ENCODE assay signal across 10 cellular contexts in genomic region chr4:121272526-121272925, GRCh38.
DNase-seq lines count a peak whose midpoint lies in the region; ATAC-seq, FAIRE-seq and TF ChIP-seq lines count a peak whose summit lies in the region.
"Had no signal": no experiment of that assay in that cellular context is flagged by ENCODE, and none has a peak within 500 bp of the region (broad histone marks: within the 10 kb centered on the region; RNA-seq: fewer than 3 reads in every experiment).

No MANE protein-coding gene starts in this region.

- in situ Hi-C loops in K562 (cut with MboI) = no loop called here

- FAIRE-seq in K562 (lab: Jason Lieb, UNC) = no peak

- intact Hi-C loops in K562 (cut with micrococcal nuclease) = no loop called here
- intact Hi-C loops in cardiac septum (cut with DNase I) = loop anchor here (10.0 kb wide), 1 partner anchor 142 kb away; no protein-coding TSS in a partner anchor

- H3K79me2 ChIP-seq in K562 (ENCODE audit: control insufficient read depth, insufficient read depth, low read length) = no peaks in the 10 kb centered on the region

- H3K36me3 ChIP-seq in K562 (ENCODE audit: control insufficient read depth, insufficient read depth, low read length) (no peaks in the 10 kb centered on the region), MG63 (no peaks in the 10 kb centered on the region)

- no peak overlapping the region for H3K4me3 ChIP-seq in K562
- H3K4me3 ChIP-seq in MG63 = no peak overlapping the region

- no peaks in the 10 kb centered on the region for H4K20me1 ChIP-seq in K562 (replicated peaks; ENCODE audit: control insufficient read depth, insufficient read depth, low read length)

- H3K27me3 ChIP-seq in K562 (ENCODE audit: control insufficient read depth in 2 of 2, insufficient read depth in 2 of 2, low read length in 2 of 2) (no peaks in the 10 kb centered on the region), MG63 (no peaks in the 10 kb centered on the region)

- H3K9me3 ChIP-seq in K562 (replicated peaks; ENCODE audit: control insufficient read depth, insufficient read depth, low read depth, low read length) (no peaks in the 10 kb centered on the region), MG63 (no peaks in the 10 kb centered on the region)

- TF ChIP-seq EP300 in K562 (IDR thresholded peaks at IDR 0.05; ENCODE audit: low read length) = no peak

- no peak for TF ChIP-seq POLR2A in K562 (conservative IDR thresholded peaks at IDR 0.05)

- no peak overlapping the region for H3K4me2 ChIP-seq in K562 (ENCODE audit: insufficient read depth, low read length)

- H3K9me1 ChIP-seq in K562 (ENCODE audit: control insufficient read depth, insufficient read depth, low read length) = no peaks in the 10 kb centered on the region

- WGBS in K562 (ENCODE audit: insufficient coverage, low coverage, missing lambda C conversion rate) = 0% methylated on average over 2 of the region's 2 CpGs

- TF ChIP-seq CTCF in GM20000 (IDR thresholded peaks at IDR 0.05; ENCODE audit: extremely low read depth, missing control alignments) (no peak), K562 (IDR thresholded peaks at IDR 0.05 in 2 of 3, conservative IDR thresholded peaks at IDR 0.05 in 1 of 3; ENCODE audit: insufficient read depth in 2 of 3, low read depth in 1 of 3, low read length in 3 of 3) (no peak)

- CTCF ChIA-PET in K562 (lab: Yijun Ruan, JAX; ENCODE audit: low intra/inter-chr PET ratio) = no interaction called here

- peak; percentile 34 for DNase-seq in Daoy (ENCODE audit: low read depth)
- peak; percentile 9 for DNase-seq in GM20000 (ENCODE audit: low spot score)
- DNase-seq in K562 (ENCODE audit: extremely low read depth in 1 of 4, low spot score in 3 of 4) = peak in 2 of 4 experiments; percentile 9 to 11
- no peak for DNase-seq in MG63
- no peak for DNase-seq in cardiac septum (ENCODE audit: low spot score)
- DNase-seq in NCI-H1930 (lab: John Stamatoyannopoulos, UW) = no peak
- DNase-seq in stimulated activated CD4-positive, alpha-beta T cell treated with anti-CD3 and anti-CD28 coated beads, Interleukin-2, amount 100 ng/mL, for 48 hours = no peak
- DNase-seq: activated CD8-positive, alpha-beta memory T cell treated with anti-CD3 and anti-CD28 coated beads for 24 hours; foreskin melanocyte had no signal

- no peak overlapping the region for H3K9ac ChIP-seq in K562 (ENCODE audit: insufficient read depth in 1 of 2, low read depth in 2 of 2, low read length in 2 of 2)

- H2AFZ ChIP-seq in K562 (ENCODE audit: low read depth, low read length) = no peak overlapping the region

- no peak overlapping the region for H3K27ac ChIP-seq in K562 (ENCODE audit: extremely low read depth, low read depth, low read length)

- TF ChIP-seq RAD21 in K562 (CRISPR knock-in tag; conservative IDR thresholded peaks at IDR 0.05 in 1 of 2, IDR thresholded peaks at IDR 0.05 in 1 of 2) = no peak

- H3K4me1 ChIP-seq in K562 (replicated peaks in 1 of 2; ENCODE audit: control insufficient read depth in 2 of 2, insufficient read depth in 2 of 2, low read length in 2 of 2) = no peaks in the 10 kb centered on the region

- POLR2A ChIA-PET in K562 (lab: Yijun Ruan, JAX) = no interaction called here

- peak; percentile 71 for ATAC-seq in HG03139 (IDR thresholded peaks at IDR 0.05; ENCODE audit: unreplicated experiment)
- ATAC-seq in K562 = peak; percentile 25; the same call in 1 of the 3 replicates

- BruUV-seq in K562 (replicated peaks; lab: Mats Ljungman, UMichigan) = no TSS peak

TF ChIP-seq in K562, 482 proteins besides CTCF, POLR2A, EP300 and RAD21:
- TF ChIP-seq ATF3 (IDR thresholded peaks at IDR 0.05) = peak; percentile 69
- TF ChIP-seq ATF3 (CRISPR knock-in tag; conservative IDR thresholded peaks at IDR 0.05) = no peak
- TF ChIP-seq MAFK (IDR thresholded peaks at IDR 0.05; ENCODE audit: low read length) = peak; percentile 87
- TF ChIP-seq THRAP3 (IDR thresholded peaks at IDR 0.05; ENCODE audit: borderline replicate concordance) = no peak
- TF ChIP-seq MAFG (tag; conservative IDR thresholded peaks at IDR 0.05) = peak; percentile 93
- TF ChIP-seq TSC22D4 (tag; IDR thresholded peaks at IDR 0.05) = no peak
- TF ChIP-seq JUND (IDR thresholded peaks at IDR 0.05; ENCODE audit: borderline replicate concordance, low read depth, low read length) = no peak
- TF ChIP-seq JUND (tag; IDR thresholded peaks at IDR 0.05; ENCODE audit: borderline replicate concordance, low read depth, low read length) = peak; percentile 76; the same call in 1 of the 3 replicates
- peak; percentile 13 for TF ChIP-seq DACH1 (IDR thresholded peaks at IDR 0.05; ENCODE audit: partially characterized antibody)
- TF ChIP-seq USF1 (CRISPR knock-in tag; IDR thresholded peaks at IDR 0.05) = no peak
- TF ChIP-seq ZNF316 (IDR thresholded peaks at IDR 0.05) = peak; percentile 95
- TF ChIP-seq C11orf30 (IDR thresholded peaks at IDR 0.05; ENCODE audit: low read depth) = peak; percentile 92
- TF ChIP-seq MAFF (IDR thresholded peaks at IDR 0.05; ENCODE audit: low read length) = peak; percentile 80
- 0 out of 2 replicates have a peak, but pooled peaks have one; percentile 5 for TF ChIP-seq CBFA2T3 (IDR thresholded peaks at IDR 0.05)
- TF ChIP-seq NFE2 (IDR thresholded peaks at IDR 0.05; ENCODE audit: low read depth) = peak; percentile 67
- TF ChIP-seq NFE2L1 (tag; IDR thresholded peaks at IDR 0.05; ENCODE audit: borderline replicate concordance, low read depth) = peak; percentile 40; the same call in 1 of the 2 replicates

Comparison
In these comparisons a context has a peak if more than half of its experiments do, and no peak if none do; other contexts are left out.
1. DNase-seq: peak in Daoy (single experiment) and GM20000 (single experiment); none in MG63 (single experiment), cardiac septum (single experiment), NCI-H1930 (0 of 2) and stimulated activated CD4-positive, alpha-beta T cell treated with anti-CD3 and anti-CD28 coated beads, Interleukin-2, amount 100 ng/mL, for 48 hours (0 of 2).